ENCODE assay signal across 12 cellular contexts in the genomic region with DNA sequence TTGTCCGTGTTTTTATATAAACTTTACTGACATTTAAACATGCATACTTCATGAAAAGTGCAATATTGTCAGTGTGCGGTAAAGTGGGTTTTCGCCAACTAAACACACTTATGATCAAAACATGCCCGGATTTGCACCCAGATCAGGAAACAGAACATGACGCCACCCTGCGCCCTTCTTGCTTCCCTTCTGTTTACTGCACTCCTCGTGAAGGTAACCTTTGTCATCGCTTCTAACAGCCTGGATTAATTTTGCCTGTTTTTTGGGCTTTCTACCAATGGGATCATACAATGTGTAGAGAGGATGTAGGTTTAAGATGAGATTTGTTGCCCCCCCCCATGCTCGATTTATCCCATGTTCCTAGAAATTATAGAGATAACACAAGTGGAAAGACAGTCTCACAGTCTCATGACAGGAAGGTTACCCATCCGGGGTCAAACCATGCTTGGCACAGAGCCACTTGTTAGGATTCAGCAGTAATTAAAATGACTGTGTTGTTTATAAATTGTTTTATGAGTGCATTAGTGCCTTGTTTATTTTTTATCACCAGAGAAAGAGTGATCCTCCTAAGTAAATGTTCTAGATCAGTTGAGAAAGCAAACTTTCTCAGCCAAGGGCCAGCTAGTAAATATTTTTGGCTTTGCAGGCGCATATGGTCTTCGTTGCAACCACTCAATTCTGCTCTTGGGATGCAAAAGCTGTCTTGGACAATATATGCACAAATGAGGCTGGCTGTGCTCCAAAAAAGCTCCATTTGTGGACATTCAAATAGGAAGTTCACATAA.
DNase-seq lines count a peak whose midpoint lies in the region; ATAC-seq and TF ChIP-seq lines count a peak whose summit lies in the region.
"Had no signal": no experiment of that assay in that cellular context is flagged by ENCODE, and none has a peak within 500 bp of the region (broad histone marks: within the 10 kb centered on the region; RNA-seq: fewer than 3 reads in every experiment).

No MANE protein-coding gene starts in this region.

- ATAC-seq in lower lobe of right lung, result peak; percentile 19 to 34
- ATAC-seq in GM18909 (IDR thresholded peaks at IDR 0.05; ENCODE audit: poor library complexity, unreplicated experiment), result no peak
- no peak for ATAC-seq in HG03025 (IDR thresholded peaks at IDR 0.05; ENCODE audit: low FRiP score, unreplicated experiment)
- no peak for ATAC-seq in HG03108 (IDR thresholded peaks at IDR 0.05; ENCODE audit: unreplicated experiment)

- POLR2A ChIA-PET in HEK293 (lab: Yijun Ruan, JAX), result interaction anchor here (0.8 kb wide), 1 partner anchor 10 kb away, joined by 4 read pairs; no protein-coding TSS in a partner anchor

- no peaks in the 10 kb centered on the region for H3K27me3 ChIP-seq in ACC112 (ENCODE audit: insufficient read depth, low read length)
- no peaks in the 10 kb centered on the region for H3K27me3 ChIP-seq in lower lobe of right lung (ENCODE audit: low read depth)

- H2AFZ ChIP-seq in ACC112 (ENCODE audit: low read length, unreplicated experiment), result no peak overlapping the region
- H2AFZ ChIP-seq: GM23248 had no signal

- H3K4me1 ChIP-seq in ACC112 (ENCODE audit: control insufficient read depth, insufficient read depth, low read length, unreplicated experiment), result peaks cover 26% of the 10 kb centered on the region
- peaks cover 18% of the 10 kb centered on the region for H3K4me1 ChIP-seq in HEK293 (ENCODE audit: control insufficient read depth, insufficient read depth, low read length)
- peaks cover 49% of the 10 kb centered on the region for H3K4me1 ChIP-seq in lower lobe of right lung

- H3K4me3 ChIP-seq in ACC112 (ENCODE audit: low read depth, low read length), result no peak overlapping the region
- no peak overlapping the region for H3K4me3 ChIP-seq in HEK293 (ENCODE audit: low read depth, low read length)
- no peak overlapping the region for H3K4me3 ChIP-seq in choroid plexus epithelial cell (ENCODE audit: low read depth, low read length)
- H3K4me3 ChIP-seq in lower lobe of right lung, result no peak overlapping the region
- H3K4me3 ChIP-seq: GM23248 had no signal

- H3K36me3 ChIP-seq in ACC112 (ENCODE audit: insufficient read depth, low read length) (no peaks in the 10 kb centered on the region; the same call in 1 of the 2 replicates), HEK293 (ENCODE audit: control insufficient read depth in 2 of 2, insufficient read depth in 1 of 2, low read length in 2 of 2) (no peaks in the 10 kb centered on the region), lower lobe of right lung (no peaks in the 10 kb centered on the region)

- intact Hi-C loops in lower lobe of right lung (cut with DNase I), result no loop called here

- peak; percentile 56 for DNase-seq in choroid plexus epithelial cell (ENCODE audit: low read depth)
- no peak for DNase-seq in lower lobe of right lung
- DNase-seq in GM19238 (ENCODE audit: insufficient read length, low spot score), result no peak
- DNase-seq: activated CD8-positive, alpha-beta memory T cell treated with anti-CD3 and anti-CD28 coated beads, Interleukin-2, amount 50 U/mL, for 4 hours; cortex of kidney; GM23248; immature natural killer cell had no signal

- H3K27ac ChIP-seq in ACC112 (ENCODE audit: low read depth, low read length) (peak overlapping the region; percentile 33; the same call in 1 of the 2 replicates), HEK293 (ENCODE audit: extremely low read depth, low read depth, low read length) (peak overlapping the region; percentile 40; the same call in 1 of the 2 replicates), lower lobe of right lung (no peak overlapping the region)
- H3K27ac ChIP-seq: GM23248 had no signal

- H3K9me3 ChIP-seq in HEK293 (ENCODE audit: control insufficient read depth, insufficient read depth, low read depth, low read length) (no peaks in the 10 kb centered on the region; the same call in 1 of the 2 replicates), lower lobe of right lung (no peaks in the 10 kb centered on the region)

- peaks cover 38% of the 10 kb centered on the region for H3K79me2 ChIP-seq in ACC112 (ENCODE audit: control insufficient read depth, insufficient read depth, low read length, unreplicated experiment)

- CTCF ChIA-PET in HEK293 (lab: Yijun Ruan, JAX), result interaction anchor here (0.8 to 1.2 kb wide), 3 partner anchors 12 to 291 kb away, joined by 3 to 4 read pairs (median 3); no protein-coding TSS in a partner anchor

- TF ChIP-seq CTCF in HEK293 (tag by site-specific recombination; IDR thresholded peaks at IDR 0.05) (no peak), choroid plexus epithelial cell (conservative IDR thresholded peaks at IDR 0.05; ENCODE audit: low read depth, low read length) (no peak), lower lobe of right lung (IDR thresholded peaks at IDR 0.05) (no peak)

TF ChIP-seq in HEK293, 187 proteins besides CTCF, POLR2A, EP300 and RAD21 (continues in another document):
- TF ChIP-seq, protein P1, sequence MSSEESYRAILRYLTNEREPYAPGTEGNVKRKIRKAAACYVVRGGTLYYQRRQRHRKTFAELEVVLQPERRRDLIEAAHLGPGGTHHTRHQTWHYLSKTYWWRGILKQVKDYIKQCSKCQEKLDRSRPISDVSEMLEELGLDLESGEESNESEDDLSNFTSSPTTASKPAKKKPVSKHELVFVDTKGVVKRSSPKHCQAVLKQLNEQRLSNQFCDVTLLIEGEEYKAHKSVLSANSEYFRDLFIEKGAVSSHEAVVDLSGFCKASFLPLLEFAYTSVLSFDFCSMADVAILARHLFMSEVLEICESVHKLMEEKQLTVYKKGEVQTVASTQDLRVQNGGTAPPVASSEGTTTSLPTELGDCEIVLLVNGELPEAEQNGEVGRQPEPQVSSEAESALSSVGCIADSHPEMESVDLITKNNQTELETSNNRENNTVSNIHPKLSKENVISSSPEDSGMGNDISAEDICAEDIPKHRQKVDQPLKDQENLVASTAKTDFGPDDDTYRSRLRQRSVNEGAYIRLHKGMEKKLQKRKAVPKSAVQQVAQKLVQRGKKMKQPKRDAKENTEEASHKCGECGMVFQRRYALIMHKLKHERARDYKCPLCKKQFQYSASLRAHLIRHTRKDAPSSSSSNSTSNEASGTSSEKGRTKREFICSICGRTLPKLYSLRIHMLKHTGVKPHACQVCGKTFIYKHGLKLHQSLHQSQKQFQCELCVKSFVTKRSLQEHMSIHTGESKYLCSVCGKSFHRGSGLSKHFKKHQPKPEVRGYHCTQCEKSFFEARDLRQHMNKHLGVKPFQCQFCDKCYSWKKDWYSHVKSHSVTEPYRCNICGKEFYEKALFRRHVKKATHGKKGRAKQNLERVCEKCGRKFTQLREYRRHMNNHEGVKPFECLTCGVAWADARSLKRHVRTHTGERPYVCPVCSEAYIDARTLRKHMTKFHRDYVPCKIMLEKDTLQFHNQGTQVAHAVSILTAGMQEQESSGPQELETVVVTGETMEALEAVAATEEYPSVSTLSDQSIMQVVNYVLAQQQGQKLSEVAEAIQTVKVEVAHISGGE (tag by site-specific recombination; conservative IDR thresholded peaks at IDR 0.05; ENCODE audit: low read depth), result no peak
- TF ChIP-seq BCL6B (tag by site-specific recombination; IDR thresholded peaks at IDR 0.05) (peak; percentile 99), PRDM6 (tag by site-specific recombination; IDR thresholded peaks at IDR 0.05) (peak; percentile 51), SP7 (tag by site-specific recombination; IDR thresholded peaks at IDR 0.05) (peak; percentile 42; the same call in 1 of the 2 replicates), ZNF184 (tag by site-specific recombination; IDR thresholded peaks at IDR 0.05) (peak; percentile 78), ZNF366 (tag by site-specific recombination; conservative IDR thresholded peaks at IDR 0.05) (peak; percentile 74), IKZF3 (tag by site-specific recombination; IDR thresholded peaks at IDR 0.05) (0 out of 2 replicates have a peak, but pooled peaks have one; percentile 39)
- TF ChIP-seq, protein P2, sequence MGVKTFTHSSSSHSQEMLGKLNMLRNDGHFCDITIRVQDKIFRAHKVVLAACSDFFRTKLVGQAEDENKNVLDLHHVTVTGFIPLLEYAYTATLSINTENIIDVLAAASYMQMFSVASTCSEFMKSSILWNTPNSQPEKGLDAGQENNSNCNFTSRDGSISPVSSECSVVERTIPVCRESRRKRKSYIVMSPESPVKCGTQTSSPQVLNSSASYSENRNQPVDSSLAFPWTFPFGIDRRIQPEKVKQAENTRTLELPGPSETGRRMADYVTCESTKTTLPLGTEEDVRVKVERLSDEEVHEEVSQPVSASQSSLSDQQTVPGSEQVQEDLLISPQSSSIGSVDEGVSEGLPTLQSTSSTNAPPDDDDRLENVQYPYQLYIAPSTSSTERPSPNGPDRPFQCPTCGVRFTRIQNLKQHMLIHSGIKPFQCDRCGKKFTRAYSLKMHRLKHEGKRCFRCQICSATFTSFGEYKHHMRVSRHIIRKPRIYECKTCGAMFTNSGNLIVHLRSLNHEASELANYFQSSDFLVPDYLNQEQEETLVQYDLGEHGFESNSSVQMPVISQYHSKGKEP (tag by site-specific recombination; IDR thresholded peaks at IDR 0.05), result peak; percentile 95

Comparison
In these comparisons a context has a peak if more than half of its experiments do, and no peak if none do; other contexts are left out.
1. ATAC-seq: peak in lower lobe of right lung (2 of 2); none in GM18909 (single experiment), HG03025 (single experiment) and HG03108 (single experiment).